Comparison of ENCODE assay signal across 15 cellular contexts in genomic region chr16:31569360-31569717, GRCh38. TPM values are rescaled to one million over a fixed set of nuclear protein-coding genes. Genes with fewer than 3 reads are reported as not detected.
DNase-seq lines count a peak whose midpoint lies in the region; ATAC-seq and TF ChIP-seq lines count a peak whose summit lies in the region.
"Had no signal": no experiment of that assay in that cellular context is flagged by ENCODE, and none has a peak within 500 bp of the region (broad histone marks: within the 10 kb centered on the region; RNA-seq: fewer than 3 reads in every experiment).

No MANE protein-coding gene starts in this region.

- no peaks in the 10 kb centered on the region for H3K4me1 Mint-ChIP-seq in Calu3 (ENCODE audit: low read depth, unreplicated experiment)

- H2AFZ ChIP-seq in mesenchymal stem cell (ENCODE audit: low read depth, low read length), result no peak overlapping the region

- WGBS in mesenchymal stem cell, result 30% methylated on average over 29 of the region's 46 CpGs

- H3K4me2 ChIP-seq in mesenchymal stem cell (ENCODE audit: low read length, poor library complexity, severe bottlenecking), result no peak overlapping the region

- H2BK12ac ChIP-seq in mesenchymal stem cell (ENCODE audit: low read length in 2 of 2), result no peak overlapping the region

- H2BK120ac ChIP-seq in mesenchymal stem cell (ENCODE audit: low read depth, low read length), result no peak overlapping the region

- no peak overlapping the region for H3K14ac ChIP-seq in mesenchymal stem cell (ENCODE audit: low read length in 2 of 2)

- H3K36me3 ChIP-seq in ascending aorta (no peaks in the 10 kb centered on the region), mesenchymal stem cell (ENCODE audit: control insufficient read depth in 1 of 2, insufficient read depth in 2 of 2, low read depth in 1 of 2, low read length in 2 of 2) (no peaks in the 10 kb centered on the region)
- H3K36me3 ChIP-seq: HAP-1 had no signal

- H3K4me3 ChIP-seq in ascending aorta (peak overlapping the region; percentile 36 to 52), mesenchymal stem cell (ENCODE audit: insufficient read depth in 1 of 2, low read depth in 1 of 2, low read length in 2 of 2) (no peak overlapping the region)
- H3K4me3 ChIP-seq: HAP-1 had no signal

- DNase-seq in NCI-H1092 treated with DMSO at 0.1 percent for 48 hours (lab: John Stamatoyannopoulos, UW) (peak; percentile 1), NCI-H1092 (lab: John Stamatoyannopoulos, UW) (no peak), ascending aorta (ENCODE audit: low spot score in 2 of 2) (no peak), left kidney (ENCODE audit: low read depth, low spot score) (peak; percentile 44), Calu3 (no peak), mesenchymal stem cell (no peak), NCI-H128 (lab: John Stamatoyannopoulos, UW; ENCODE audit: unreplicated experiment) (no peak)
- peak; percentile 21 for DNase-seq in stimulated activated naive CD8-positive, alpha-beta T cell treated with anti-CD3 and anti-CD28 coated beads, Interleukin-15, Interleukin-2, amounts not matched to agents 100 U/mL and 50 U/mL, for 24 hours
- DNase-seq: hypothalamus, NCI-H2081 treated with DMSO at 0.1 percent for 48 hours had no signal

- no peak overlapping the region for H3K9ac ChIP-seq in mesenchymal stem cell (ENCODE audit: low read length)

- no peak overlapping the region for H3K23ac ChIP-seq in mesenchymal stem cell (ENCODE audit: low read length in 2 of 2)

- peaks cover 14% of the 10 kb centered on the region for H3K9me3 Mint-ChIP-seq in Calu3 (ENCODE audit: low read depth, unreplicated experiment)

- H3K36me3 Mint-ChIP-seq in Calu3 (ENCODE audit: insufficient read depth, unreplicated experiment), result no peaks in the 10 kb centered on the region

- H4K8ac ChIP-seq in mesenchymal stem cell (ENCODE audit: low read length), result no peak overlapping the region

- H4K91ac ChIP-seq in mesenchymal stem cell (ENCODE audit: low read length), result no peak overlapping the region

- H2BK15ac ChIP-seq in mesenchymal stem cell (ENCODE audit: low read depth, poor library complexity, severe bottlenecking), result no peak overlapping the region

- H2BK5ac ChIP-seq in mesenchymal stem cell (ENCODE audit: low read depth, low read length, poor library complexity, severe bottlenecking), result no peak overlapping the region

- no peak for TF ChIP-seq CTCF in ascending aorta (IDR thresholded peaks at IDR 0.05)
- no peak for TF ChIP-seq CTCF in Calu3 (IDR thresholded peaks at IDR 0.05; ENCODE audit: unreplicated experiment)

- no peak for ATAC-seq in stimulated activated naive CD8-positive, alpha-beta T cell treated with anti-CD3 and anti-CD28 coated beads, Interleukin-15, Interleukin-2, amounts not matched to agents 100 U/mL and 50 U/mL, for 24 hours

- intact Hi-C loops in ascending aorta (cut with DNase I) (no loop called here), Calu3 (cut with micrococcal nuclease; ENCODE audit: unreplicated experiment) (no loop called here)

- no peaks in the 10 kb centered on the region for H3K79me1 ChIP-seq in mesenchymal stem cell (replicated peaks; ENCODE audit: low read length, poor library complexity, severe bottlenecking)

- no TSS peak for BruUV-seq in Calu3 (replicated peaks; lab: Mats Ljungman, UMichigan)

- no peak overlapping the region for H2AK5ac ChIP-seq in mesenchymal stem cell (ENCODE audit: low read length, severe bottlenecking)

- peaks cover 2% of the 10 kb centered on the region for H3K27me3 Mint-ChIP-seq in Calu3 (ENCODE audit: unreplicated experiment)

- CTCF ChIA-PET in Calu3 (lab: Charles Lee), result no interaction called here

- no peak overlapping the region for H3K18ac ChIP-seq in mesenchymal stem cell (ENCODE audit: low read depth in 1 of 2, low read length in 2 of 2)

- no peaks in the 10 kb centered on the region for H3K9me3 ChIP-seq in ascending aorta
- peaks cover 30% of the 10 kb centered on the region for H3K9me3 ChIP-seq in mesenchymal stem cell (ENCODE audit: control insufficient read depth, low read length)
- H3K9me3 ChIP-seq: HAP-1 had no signal

- H3K4me3 Mint-ChIP-seq in Calu3 (ENCODE audit: low read depth, unreplicated experiment), result no peak overlapping the region

- H3K4ac ChIP-seq in mesenchymal stem cell (ENCODE audit: low read depth in 1 of 2, low read length in 2 of 2), result no peak overlapping the region

- no peak overlapping the region for H3K27ac Mint-ChIP-seq in Calu3 (ENCODE audit: unreplicated experiment)

- no peaks in the 10 kb centered on the region for H3K4me1 ChIP-seq in ascending aorta
- peaks cover 2% of the 10 kb centered on the region for H3K4me1 ChIP-seq in mesenchymal stem cell (ENCODE audit: control insufficient read depth, insufficient read depth, low read depth, low read length)
- H3K4me1 ChIP-seq: HAP-1 had no signal

- no peaks in the 10 kb centered on the region for H3K27me3 ChIP-seq in ascending aorta
- H3K27me3 ChIP-seq in mesenchymal stem cell (ENCODE audit: control insufficient read depth in 1 of 2, insufficient read depth in 1 of 2, low read length in 2 of 2), result peaks cover 11 to 15% of the 10 kb centered on the region in 2 experiments

- H3K27ac ChIP-seq in ascending aorta, result no peak overlapping the region
- H3K27ac ChIP-seq in mesenchymal stem cell (ENCODE audit: low read length, poor library complexity, severe bottlenecking), result no peak overlapping the region
- H3K27ac ChIP-seq: 22Rv1 had no signal

RNA-seq across cellular contexts. Expression of gene AHSP, which starts 41.6 kb away (rescaled TPM):
- total RNA-seq in ascending aorta, result not detected
- not detected in 2 replicates for total RNA-seq in Calu3 (2022)
- polyA plus RNA-seq in mesenchymal stem cell (2013, experiment 1 of 2), result not detected
- not detected for polyA plus RNA-seq in mesenchymal stem cell (2013, experiment 2 of 2)
- total RNA-seq: activated CD8-positive, alpha-beta memory T cell treated with anti-CD3 and anti-CD28 coated beads for 36 hours; myocyte; T-helper 1 cell treated with Interleukin-12 subunit alpha and Interleukin-12 subunit beta and Interleukin-4 antibody, amounts not matched to agents 30 ng/mL and 1 ng/mL, for 36 hours had no signal

Comparison
In these comparisons a context has a peak if more than half of its experiments do, and no peak if none do; other contexts are left out.
1. DNase-seq: peak in NCI-H1092 treated with DMSO at 0.1 percent for 48 hours (single experiment), left kidney (single experiment) and stimulated activated naive CD8-positive, alpha-beta T cell treated with anti-CD3 and anti-CD28 coated beads, Interleukin-15, Interleukin-2, amounts not matched to agents 100 U/mL and 50 U/mL, for 24 hours (single experiment); none in NCI-H1092 (single experiment), ascending aorta (0 of 2), Calu3 (single experiment), mesenchymal stem cell (single experiment) and NCI-H128 (single experiment).
2. H3K4me3 ChIP-seq: peak in ascending aorta (2 of 2); none in mesenchymal stem cell (0 of 2).